In the genomic region with DNA sequence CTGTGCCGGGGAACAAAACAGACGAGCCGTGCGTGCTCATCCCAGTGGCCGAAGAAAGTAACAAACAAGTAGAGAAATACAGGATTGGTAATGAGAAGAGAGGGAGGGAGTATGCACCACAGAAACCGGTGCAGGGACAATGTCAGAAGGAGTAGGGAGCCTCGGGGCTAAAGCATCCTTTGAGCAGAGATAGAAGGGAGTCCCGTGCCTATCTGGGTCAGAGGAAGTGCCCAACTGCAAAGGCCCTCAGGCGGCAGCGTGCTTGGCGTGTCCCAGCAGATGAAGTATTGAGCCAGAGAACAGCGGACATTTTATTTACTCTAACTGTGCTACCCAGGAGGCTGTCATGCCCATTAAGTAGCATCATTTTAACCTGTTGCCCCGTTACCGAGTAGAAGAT, we compare ENCODE assay signal across 20 cellular contexts.
A peak's percentile ranks its signal among the peaks of the same experiment; 100 is the strongest.
DNase-seq lines count a peak whose midpoint lies in the region; ATAC-seq, FAIRE-seq and TF ChIP-seq lines count a peak whose summit lies in the region.
"Had no signal": no experiment of that assay in that cellular context is flagged by ENCODE, and none has a peak within 500 bp of the region (broad histone marks: within the 10 kb centered on the region; RNA-seq: fewer than 3 reads in every experiment).

No MANE protein-coding gene starts in this region.

- H3K27ac ChIP-seq in trophoblast cell (ENCODE audit: low read depth, low read length): no peak overlapping the region
- no peak overlapping the region for H3K27ac ChIP-seq in HepG2 (ENCODE audit: extremely low read length, insufficient read depth, low read length)
- H3K27ac ChIP-seq: BLaER1 had no signal

- H2BK5ac ChIP-seq in trophoblast cell (ENCODE audit: low read depth, low read length, poor library complexity): no peak overlapping the region

- no peak overlapping the region for H2AFZ ChIP-seq in trophoblast cell (ENCODE audit: insufficient read depth, low read length, poor library complexity)
- H2AFZ ChIP-seq in HepG2 (ENCODE audit: low read length): no peak overlapping the region
- H2AFZ ChIP-seq: GM23338 had no signal

- in situ Hi-C loops in SK-MEL-5 (cut with HindIII; ENCODE audit: low pct_unique_long_range_greater_than_20kb, low sequenced_read_pairs) (no loop called here), HepG2 (cut with HindIII; ENCODE audit: extremely low pct_ligation_motif_present, low pct_unique_long_range_greater_than_20kb) (no loop called here)

- no peak overlapping the region for H4K8ac ChIP-seq in trophoblast cell (ENCODE audit: low read depth, low read length)

- no peak for FAIRE-seq in HepG2 (lab: Jason Lieb, UNC)
- FAIRE-seq: D721Med, GM12892, GM18507 had no signal

- H2BK12ac ChIP-seq in trophoblast cell (ENCODE audit: low read length): no peak overlapping the region

- no CpG with 5 or more reads among the region's 14 CpGs for WGBS in trophoblast cell (ENCODE audit: extremely low coverage, insufficient coverage, insufficient read length)
- WGBS in HepG2 (ENCODE audit: low lambda C conversion rate): 96% methylated on average over 14 of the region's 14 CpGs

- no peak overlapping the region for H3K23ac ChIP-seq in trophoblast cell (ENCODE audit: low read length)

- CTCF ChIA-PET in HepG2 (lab: Yijun Ruan, JAX; ENCODE audit: low intra/inter-chr PET ratio, low total read pairs): no interaction called here

- H3K9ac ChIP-seq in endocrine pancreas (ENCODE audit: control insufficient read depth, insufficient read depth, low read length) (no peak overlapping the region), trophoblast cell (ENCODE audit: low read length) (no peak overlapping the region), HepG2 (ENCODE audit: insufficient read depth, low read depth, low read length) (no peak overlapping the region)
- H3K9ac ChIP-seq: BLaER1 had no signal

- no peak for TF ChIP-seq POLR2A in HepG2 (IDR thresholded peaks at IDR 0.05; ENCODE audit: insufficient read depth in 1 of 2, low read depth in 2 of 2, low read length in 2 of 2)

- BruUV-seq in HepG2 (replicated peaks; lab: Mats Ljungman, UMichigan): no TSS peak

- TF ChIP-seq CTCF in HepG2 (CRISPR knock-in tag; IDR thresholded peaks at IDR 0.05) (no peak), mesothelial cell of epicardium (IDR thresholded peaks at IDR 0.05; ENCODE audit: unreplicated experiment) (no peak)

- H3K4me2 ChIP-seq in trophoblast cell (ENCODE audit: low read length) (no peak overlapping the region), HepG2 (ENCODE audit: low read depth, low read length) (no peak overlapping the region)
- H3K4me2 ChIP-seq: BLaER1, GM23338 had no signal

- H4K91ac ChIP-seq in trophoblast cell (ENCODE audit: low read depth, low read length): no peak overlapping the region

- no peak overlapping the region for H2AK5ac ChIP-seq in trophoblast cell (ENCODE audit: low read length)

- peak overlapping the region; percentile 15 for H3K4me3 ChIP-seq in endocrine pancreas (ENCODE audit: control insufficient read depth, insufficient read depth, low read length)
- H3K4me3 ChIP-seq in trophoblast cell (ENCODE audit: low read depth, low read length): no peak overlapping the region
- H3K4me3 ChIP-seq in HepG2 (replicated peaks in 1 of 3; ENCODE audit: insufficient read depth in 1 of 3, low read depth in 2 of 3, low read length in 3 of 3): no peak overlapping the region
- H3K4me3 ChIP-seq: BLaER1, GM23338 had no signal

- H3K9me3 Mint-ChIP-seq in mesothelial cell of epicardium: no peaks in the 10 kb centered on the region
- H3K9me3 Mint-ChIP-seq: CD8-positive, alpha-beta T cell; GM23338 had no signal

- no peak overlapping the region for H3K4me3 Mint-ChIP-seq in mesothelial cell of epicardium
- H3K4me3 Mint-ChIP-seq: CD8-positive, alpha-beta T cell; GM23338 had no signal

- DNase-seq in COLO829 (ENCODE audit: low spot score) (peak; percentile 63), SK-MEL-5 (ENCODE audit: low read depth, low spot score) (peak; percentile 73), trophoblast cell (peak; percentile 62 to 75), H4 (ENCODE audit: low spot score) (no peak), HepG2 (ENCODE audit: low spot score) (no peak), mesothelial cell of epicardium (ENCODE audit: low spot score in 2 of 2, unreplicated experiment in 2 of 2) (no peak)
- DNase-seq: KBM-7, NCI-H1105 treated with DMSO at 0.1 percent for 48 hours, NCI-H1694, NCI-H226, NCI-H524 treated with DMSO at 0.1 percent for 48 hours, RPMI8226, SHP77 treated with DMSO at 0.1 percent for 48 hours had no signal

- H3K9me3 ChIP-seq in endocrine pancreas (ENCODE audit: control insufficient read depth, low read length): no peaks in the 10 kb centered on the region
- H3K9me3 ChIP-seq in trophoblast cell (ENCODE audit: insufficient read depth, low read depth, low read length): no peaks in the 10 kb centered on the region
- no peaks in the 10 kb centered on the region for H3K9me3 ChIP-seq in HepG2 (ENCODE audit: low read length)
- H3K9me3 ChIP-seq: BLaER1 had no signal

- no peak overlapping the region for H3K4ac ChIP-seq in trophoblast cell (ENCODE audit: low read depth, low read length)

- H3K4me1 ChIP-seq in endocrine pancreas (ENCODE audit: control insufficient read depth, insufficient read depth, low read length): peaks cover 1% of the 10 kb centered on the region
- H3K4me1 ChIP-seq in trophoblast cell (ENCODE audit: control insufficient read depth in 1 of 2, insufficient read depth in 2 of 2, low read length in 2 of 2): no peaks in the 10 kb centered on the region
- peaks cover 6% of the 10 kb centered on the region; the same call in 1 of the 2 replicates for H3K4me1 ChIP-seq in HepG2 (ENCODE audit: insufficient read depth, low read length)

- H3K18ac ChIP-seq in trophoblast cell (ENCODE audit: low read length): no peak overlapping the region

- POLR2A ChIA-PET in HepG2 (lab: Yijun Ruan, JAX): no interaction called here

- H3K79me1 ChIP-seq in trophoblast cell (ENCODE audit: low read length): no peaks in the 10 kb centered on the region

- no peaks in the 10 kb centered on the region for H3K36me3 ChIP-seq in endocrine pancreas (ENCODE audit: control insufficient read depth, insufficient read depth, low read length)
- no peaks in the 10 kb centered on the region for H3K36me3 ChIP-seq in trophoblast cell (ENCODE audit: control insufficient read depth in 1 of 2, insufficient read depth in 2 of 2, low read length in 2 of 2)
- peaks cover 0 to 7% of the 10 kb centered on the region in 2 experiments; a peak in 1 of 5 replicates for H3K36me3 ChIP-seq in HepG2 (replicated peaks in 1 of 2; ENCODE audit: control insufficient read depth in 1 of 2, insufficient read depth in 2 of 2, low read length in 2 of 2)
- H3K36me3 ChIP-seq: BLaER1 had no signal

- no peak for ATAC-seq in HepG2
- ATAC-seq: CD8-positive, alpha-beta T cell; GM23338 had no signal

- no peak overlapping the region for H2BK120ac ChIP-seq in trophoblast cell (ENCODE audit: insufficient read depth, low read length, poor library complexity)

- no peaks in the 10 kb centered on the region for H3K36me3 Mint-ChIP-seq in mesothelial cell of epicardium

- TF ChIP-seq EP300 in HepG2 (IDR thresholded peaks at IDR 0.05; ENCODE audit: low read depth in 2 of 2, low read length in 2 of 2) (no peak), HepG2 (CRISPR knock-in tag; IDR thresholded peaks at IDR 0.05; ENCODE audit: borderline replicate concordance) (no peak)

- no peak for TF ChIP-seq RAD21 in HepG2 (CRISPR knock-in tag; IDR thresholded peaks at IDR 0.05)

- intact Hi-C loops in HepG2 (cut with micrococcal nuclease; ENCODE audit: unreplicated experiment): no loop called here

- no peaks in the 10 kb centered on the region for H3K27me3 Mint-ChIP-seq in mesothelial cell of epicardium (ENCODE audit: low read depth)

- H3K79me2 ChIP-seq in trophoblast cell (ENCODE audit: control insufficient read depth, insufficient read depth, low read length, poor library complexity): no peaks in the 10 kb centered on the region
- no peaks in the 10 kb centered on the region for H3K79me2 ChIP-seq in HepG2 (ENCODE audit: insufficient read depth, low read length)

- H3K27me3 ChIP-seq in endocrine pancreas (ENCODE audit: control insufficient read depth, insufficient read depth, low read length) (no peaks in the 10 kb centered on the region), trophoblast cell (ENCODE audit: insufficient read depth, low read length) (no peaks in the 10 kb centered on the region), HepG2 (ENCODE audit: control insufficient read depth in 1 of 2, insufficient read depth in 2 of 2, low read length in 2 of 2) (no peaks in the 10 kb centered on the region)
- H3K27me3 ChIP-seq: BLaER1 had no signal

- no peak overlapping the region for H3K14ac ChIP-seq in trophoblast cell (ENCODE audit: low read length)

- H3K4me1 Mint-ChIP-seq in mesothelial cell of epicardium: peaks cover 25% of the 10 kb centered on the region

- H4K12ac ChIP-seq in trophoblast cell (ENCODE audit: low read depth, low read length): no peak overlapping the region

- H3K27ac Mint-ChIP-seq in mesothelial cell of epicardium: no peak overlapping the region
- H3K27ac Mint-ChIP-seq: CD8-positive, alpha-beta T cell; GM23338 had no signal

- H4K20me1 ChIP-seq in HepG2 (ENCODE audit: insufficient read depth, low read length): no peaks in the 10 kb centered on the region
- H4K20me1 ChIP-seq: BLaER1 had no signal

TF ChIP-seq in HepG2, 621 proteins besides CTCF, POLR2A, EP300 and RAD21 (continues in another document):
- no peak for TF ChIP-seq SPEN (CRISPR knock-in tag; IDR thresholded peaks at IDR 0.05; ENCODE audit: low read depth)
- no peak for TF ChIP-seq SALL1 (CRISPR knock-in tag; IDR thresholded peaks at IDR 0.05)
- no peak for TF ChIP-seq ZNF724P (CRISPR knock-in tag; IDR thresholded peaks at IDR 0.05; ENCODE audit: borderline replicate concordance)
- TF ChIP-seq SIX1 (CRISPR knock-in tag; IDR thresholded peaks at IDR 0.05; ENCODE audit: borderline replicate concordance): no peak
- TF ChIP-seq ZNF550 (CRISPR knock-in tag; IDR thresholded peaks at IDR 0.05; ENCODE audit: borderline replicate concordance): no peak
- TF ChIP-seq ZNF615 (CRISPR knock-in tag; IDR thresholded peaks at IDR 0.05; ENCODE audit: borderline replicate concordance): no peak
- TF ChIP-seq ZNF234 (CRISPR knock-in tag; conservative IDR thresholded peaks at IDR 0.05): no peak
- no peak for TF ChIP-seq SMAD9 (CRISPR knock-in tag; IDR thresholded peaks at IDR 0.05)
- no peak for TF ChIP-seq ZNF138 (CRISPR knock-in tag; IDR thresholded peaks at IDR 0.05; ENCODE audit: low read depth)
- no peak for TF ChIP-seq ZNF124 (CRISPR knock-in tag; IDR thresholded peaks at IDR 0.05)
- TF ChIP-seq, protein P1, sequence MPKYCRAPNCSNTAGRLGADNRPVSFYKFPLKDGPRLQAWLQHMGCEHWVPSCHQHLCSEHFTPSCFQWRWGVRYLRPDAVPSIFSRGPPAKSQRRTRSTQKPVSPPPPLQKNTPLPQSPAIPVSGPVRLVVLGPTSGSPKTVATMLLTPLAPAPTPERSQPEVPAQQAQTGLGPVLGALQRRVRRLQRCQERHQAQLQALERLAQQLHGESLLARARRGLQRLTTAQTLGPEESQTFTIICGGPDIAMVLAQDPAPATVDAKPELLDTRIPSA (CRISPR knock-in tag; IDR thresholded peaks at IDR 0.05; ENCODE audit: borderline replicate concordance): no peak
- TF ChIP-seq ZZZ3 (CRISPR knock-in tag; IDR thresholded peaks at IDR 0.05; ENCODE audit: borderline replicate concordance): no peak
- TF ChIP-seq ZNF737 (CRISPR knock-in tag; IDR thresholded peaks at IDR 0.05; ENCODE audit: borderline replicate concordance): no peak

Comparison
In these comparisons a context has a peak if more than half of its experiments do, and no peak if none do; other contexts are left out.
1. DNase-seq: peak in COLO829 (single experiment), SK-MEL-5 (single experiment) and trophoblast cell (2 of 2); none in H4 (single experiment), HepG2 (single experiment) and mesothelial cell of epicardium (0 of 2).